31 cellular contexts compared by ENCODE assay signal in the genomic region with DNA sequence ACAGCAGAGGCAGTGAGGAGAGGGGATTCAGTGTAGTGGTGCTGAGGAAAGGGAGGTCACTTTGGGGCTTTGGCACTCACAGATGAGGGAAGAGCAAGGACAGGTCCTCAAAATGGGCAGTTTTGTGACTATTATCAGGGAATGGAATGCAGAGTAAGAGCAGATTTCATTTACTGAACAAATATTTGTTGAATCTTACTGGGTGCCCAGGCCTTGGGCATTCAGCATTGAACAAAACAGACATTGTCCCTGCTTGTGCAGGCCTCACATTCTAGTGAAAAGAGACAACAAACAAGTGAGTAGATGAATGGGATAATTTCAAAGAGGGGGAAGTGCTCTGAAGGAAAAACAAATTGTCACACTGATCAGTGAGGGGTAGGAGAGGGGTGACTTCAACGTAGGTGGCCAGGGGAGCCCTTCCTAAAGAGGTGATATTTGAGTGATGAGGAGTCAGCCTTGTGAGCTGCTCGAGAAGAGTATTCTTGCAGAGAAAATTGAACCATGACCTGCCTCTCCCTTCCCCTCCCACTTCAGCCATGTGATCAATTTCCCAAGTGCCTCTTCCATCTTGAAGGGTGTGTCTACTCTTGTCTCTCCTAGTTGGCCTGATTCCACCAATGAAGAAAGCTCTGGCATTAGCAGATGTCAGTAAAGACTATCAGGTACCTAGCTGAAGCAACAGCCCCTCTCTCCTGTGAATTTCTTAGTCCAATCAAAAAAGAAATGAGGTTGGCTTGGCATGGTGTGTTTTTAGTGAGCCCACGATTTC.
DNase-seq lines count a peak whose midpoint lies in the region; ATAC-seq, FAIRE-seq and TF ChIP-seq lines count a peak whose summit lies in the region.
"Had no signal": no experiment of that assay in that cellular context is flagged by ENCODE, and none has a peak within 500 bp of the region (broad histone marks: within the 10 kb centered on the region; RNA-seq: fewer than 3 reads in every experiment).

No MANE protein-coding gene starts in this region.

- no peak for FAIRE-seq in GM12892 (lab: Jason Lieb, UNC)
- FAIRE-seq: endothelial cell of umbilical vein, GM12891, H54, islet of Langerhans had no signal

- no peaks in the 10 kb centered on the region for H3K36me3 Mint-ChIP-seq in progenitor cell of endocrine pancreas (ENCODE audit: insufficient read depth)
- H3K36me3 Mint-ChIP-seq in HFFc6 (ENCODE audit: low read depth), result no peaks in the 10 kb centered on the region
- no peaks in the 10 kb centered on the region for H3K36me3 Mint-ChIP-seq in stimulated activated naive B cell treated with anti-CD40 and anti-IgM and Interleukin-4, amounts not matched to agents 10 μg/mL and 1 μg/mL and 100 μg/mL, for 72 hours
- H3K36me3 Mint-ChIP-seq: activated CD4-positive, alpha-beta memory T cell treated with anti-CD3 and anti-CD28 coated beads for 36 hours; CD8-positive, alpha-beta T cell; type B pancreatic cell had no signal

- no peak for TF ChIP-seq CTCF in progenitor cell of endocrine pancreas (IDR thresholded peaks at IDR 0.05; ENCODE audit: unreplicated experiment)
- TF ChIP-seq CTCF in HFFc6 (IDR thresholded peaks at IDR 0.05), result no peak

- peak overlapping the region; percentile 43 for H3K27ac Mint-ChIP-seq in progenitor cell of endocrine pancreas
- H3K27ac Mint-ChIP-seq in HFFc6, result no peak overlapping the region
- no peak overlapping the region for H3K27ac Mint-ChIP-seq in stimulated activated naive B cell treated with anti-CD40 and anti-IgM and Interleukin-4, amounts not matched to agents 10 μg/mL and 1 μg/mL and 100 μg/mL, for 72 hours
- H3K27ac Mint-ChIP-seq: activated CD4-positive, alpha-beta memory T cell treated with anti-CD3 and anti-CD28 coated beads for 36 hours; activated naive CD8-positive, alpha-beta T cell treated with anti-CD3 and anti-CD28 coated beads, Interleukin-2, amount 50 U/mL, for 24 hours; activated T-cell treated with anti-CD3 and anti-CD28 coated beads, Interleukin-2, amount 50 U/mL, for 72 hours; B cell; CD8-positive, alpha-beta T cell; T-helper 17 cell; type B pancreatic cell had no signal

- no peaks in the 10 kb centered on the region for H3K27me3 Mint-ChIP-seq in progenitor cell of endocrine pancreas
- H3K27me3 Mint-ChIP-seq in HFFc6 (ENCODE audit: insufficient read depth), result peaks cover 8% of the 10 kb centered on the region
- H3K27me3 Mint-ChIP-seq in stimulated activated naive B cell treated with anti-CD40 and anti-IgM and Interleukin-4, amounts not matched to agents 10 μg/mL and 1 μg/mL and 100 μg/mL, for 72 hours, result no peaks in the 10 kb centered on the region
- H3K27me3 Mint-ChIP-seq: type B pancreatic cell had no signal

- TF ChIP-seq POLR2A in GM12892 (IDR thresholded peaks at IDR 0.05; ENCODE audit: low read depth, low read length), result no peak

- H3K4me1 Mint-ChIP-seq in progenitor cell of endocrine pancreas (ENCODE audit: low read depth), result peaks cover 20% of the 10 kb centered on the region
- peaks cover 7% of the 10 kb centered on the region for H3K4me1 Mint-ChIP-seq in HFFc6 (ENCODE audit: low read depth)
- H3K4me1 Mint-ChIP-seq in stimulated activated naive B cell treated with anti-CD40 and anti-IgM and Interleukin-4, amounts not matched to agents 10 μg/mL and 1 μg/mL and 100 μg/mL, for 72 hours, result no peaks in the 10 kb centered on the region
- H3K4me1 Mint-ChIP-seq: B cell, T-helper 17 cell had no signal

- DNase-seq in NCI-H2029 treated with DMSO at 0.1 percent for 48 hours (lab: John Stamatoyannopoulos, UW) (peak; percentile 27), NCI-H446 treated with DMSO at 0.1 percent for 48 hours (lab: John Stamatoyannopoulos, UW) (peak; percentile 25), globus pallidus (ENCODE audit: low spot score) (peak; percentile 63), progenitor cell of endocrine pancreas (ENCODE audit: low spot score, unreplicated experiment) (no peak), HFFc6 (no peak), GM12892 (ENCODE audit: insufficient read length) (no peak), NCI-H128 (lab: John Stamatoyannopoulos, UW; ENCODE audit: unreplicated experiment) (no peak)
- no peak for DNase-seq in stimulated activated naive B cell treated with anti-CD40 and anti-IgM and Interleukin-4, amounts not matched to agents 10 μg/mL and 1 μg/mL and 100 μg/mL, for 72 hours
- DNase-seq: activated CD4-positive, alpha-beta memory T cell treated with anti-CD3 and anti-CD28 coated beads for 36 hours; activated CD4-positive, alpha-beta T cell treated with anti-CD3 and anti-CD28 coated beads for 1 hour; activated naive CD8-positive, alpha-beta T cell treated with anti-CD3 and anti-CD28 coated beads, Interleukin-2, amount 50 U/mL, for 24 hours; activated T-cell treated with anti-CD3 and anti-CD28 coated beads, Interleukin-2, amount 50 U/mL, for 72 hours; CD8-positive, alpha-beta T cell; cerebellar nuclear complex; DMS 273 treated with DMSO at 0.1 percent for 48 hours; left ventricle myocardium superior; MM.1S; NCI-H1105 treated with DMSO at 0.1 percent for 48 hours; NCI-H2081; NCI-H524 treated with DMSO at 0.1 percent for 48 hours; NK-92 treated with Interleukin-12 subunit alpha and Interleukin-12 subunit beta, amount 100 ng/mL, for 24 hours; right lobe of liver; stimulated activated CD4-positive, alpha-beta T cell treated with anti-CD3 and anti-CD28 coated beads, Interleukin-12 subunit alpha, Interleukin-12 subunit beta, amount 100 ng/mL, for 4 hours; stimulated activated CD4-positive, alpha-beta T cell treated with anti-CD3 and anti-CD28 coated beads, Interleukin-2, amount 100 ng/mL, for 48 hours; T-helper 17 cell had no signal

- H3K4me3 Mint-ChIP-seq in progenitor cell of endocrine pancreas (ENCODE audit: low read depth), result no peak overlapping the region
- H3K4me3 Mint-ChIP-seq in HFFc6, result no peak overlapping the region
- no peak overlapping the region for H3K4me3 Mint-ChIP-seq in stimulated activated naive B cell treated with anti-CD40 and anti-IgM and Interleukin-4, amounts not matched to agents 10 μg/mL and 1 μg/mL and 100 μg/mL, for 72 hours
- H3K4me3 Mint-ChIP-seq: activated CD4-positive, alpha-beta memory T cell treated with anti-CD3 and anti-CD28 coated beads for 36 hours; activated naive CD8-positive, alpha-beta T cell treated with anti-CD3 and anti-CD28 coated beads, Interleukin-2, amount 50 U/mL, for 24 hours; activated T-cell treated with anti-CD3 and anti-CD28 coated beads, Interleukin-2, amount 50 U/mL, for 72 hours; B cell; CD8-positive, alpha-beta T cell; T-helper 17 cell had no signal

- ATAC-seq in stimulated activated naive B cell treated with anti-CD40 and anti-IgM and Interleukin-4, amounts not matched to agents 10 μg/mL and 1 μg/mL and 100 μg/mL, for 72 hours (replicated peaks), result no peak
- ATAC-seq: activated naive CD8-positive, alpha-beta T cell treated with anti-CD3 and anti-CD28 coated beads, Interleukin-2, amount 50 U/mL, for 24 hours; activated T-cell treated with anti-CD3 and anti-CD28 coated beads, Interleukin-2, amount 50 U/mL, for 72 hours; CD8-positive, alpha-beta T cell; left ventricle myocardium superior; T-helper 17 cell had no signal

- H3K9me3 Mint-ChIP-seq in progenitor cell of endocrine pancreas (ENCODE audit: low read depth), result peaks cover 6% of the 10 kb centered on the region
- H3K9me3 Mint-ChIP-seq in HFFc6, result no peaks in the 10 kb centered on the region
- H3K9me3 Mint-ChIP-seq in stimulated activated naive B cell treated with anti-CD40 and anti-IgM and Interleukin-4, amounts not matched to agents 10 μg/mL and 1 μg/mL and 100 μg/mL, for 72 hours, result peaks cover 0 to under 1% of the 10 kb centered on the region in 2 donors
- H3K9me3 Mint-ChIP-seq: activated CD4-positive, alpha-beta memory T cell treated with anti-CD3 and anti-CD28 coated beads for 36 hours; activated naive CD8-positive, alpha-beta T cell treated with anti-CD3 and anti-CD28 coated beads, Interleukin-2, amount 50 U/mL, for 24 hours; activated T-cell treated with anti-CD3 and anti-CD28 coated beads, Interleukin-2, amount 50 U/mL, for 72 hours; CD8-positive, alpha-beta T cell; type B pancreatic cell had no signal

Comparison
In these comparisons a context has a peak if more than half of its experiments do, and no peak if none do; other contexts are left out.
1. DNase-seq: peak in NCI-H2029 treated with DMSO at 0.1 percent for 48 hours (single experiment), NCI-H446 treated with DMSO at 0.1 percent for 48 hours (single experiment) and globus pallidus (single experiment); none in progenitor cell of endocrine pancreas (single experiment), HFFc6 (single experiment), GM12892 (single experiment), NCI-H128 (single experiment) and stimulated activated naive B cell treated with anti-CD40 and anti-IgM and Interleukin-4, amounts not matched to agents 10 μg/mL and 1 μg/mL and 100 μg/mL, for 72 hours (single experiment).